Comparison of ENCODE assay signal across 1 cellular context in the genomic region with DNA sequence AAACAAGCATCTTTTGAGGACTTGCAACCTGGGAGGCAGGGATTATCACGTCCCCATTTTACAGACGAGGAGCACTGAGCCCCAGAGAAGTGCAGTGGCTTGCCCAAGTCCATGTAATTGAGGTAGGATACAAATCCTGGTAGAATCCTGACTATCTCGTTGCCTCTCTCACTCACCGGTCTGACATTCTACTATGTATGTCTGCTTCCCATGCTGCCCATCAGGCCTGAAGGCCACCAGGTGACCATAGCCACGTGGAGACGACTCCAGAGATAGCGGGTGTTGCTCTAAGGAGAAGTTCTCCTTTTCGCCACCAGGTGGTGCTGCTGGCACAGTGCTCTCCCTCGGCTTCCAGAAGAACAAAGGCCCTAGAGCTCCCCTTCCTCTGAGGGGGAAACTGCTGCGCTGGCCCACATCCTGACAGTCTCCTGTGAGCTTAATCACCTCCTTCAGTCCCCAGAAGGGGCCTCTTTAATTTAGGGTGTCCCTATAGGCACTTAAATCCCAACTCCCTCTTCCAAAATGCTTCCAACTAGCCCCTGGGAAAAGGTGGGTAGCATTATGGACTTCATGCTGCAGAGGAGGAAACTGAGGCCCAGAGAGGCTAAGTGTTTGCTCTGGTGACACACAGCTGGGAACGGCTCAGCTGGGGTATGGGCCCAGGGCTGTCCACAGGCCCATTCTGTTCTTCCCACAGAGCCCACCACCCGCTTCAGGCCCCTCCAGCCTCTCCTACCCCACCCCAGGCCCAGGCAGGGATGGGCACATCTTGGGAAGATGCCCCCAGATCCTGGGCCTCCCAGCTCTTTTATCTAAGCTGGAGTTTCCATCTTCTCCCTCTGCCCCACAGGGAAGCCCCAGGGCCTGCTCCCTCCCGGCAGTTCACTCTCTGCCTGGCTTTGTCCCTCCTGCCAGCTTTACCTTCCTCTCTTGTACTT.
A peak's percentile ranks its signal among the peaks of the same experiment; 100 is the strongest.
TF ChIP-seq lines count a peak whose summit lies in the region.

No MANE protein-coding gene starts in this region.

TF ChIP-seq in HepG2, 621 proteins besides CTCF, POLR2A, EP300 and RAD21 (continued from another document):
- TF ChIP-seq ZNF530 (CRISPR knock-in tag; IDR thresholded peaks at IDR 0.05; ENCODE audit: low read depth) (no peak), YY1 (IDR thresholded peaks at IDR 0.05; ENCODE audit: insufficient read depth, insufficient replicate concordance, low read depth, low read length) (no peak), DMAP1 (CRISPR knock-in tag; IDR thresholded peaks at IDR 0.05) (peak; percentile 66; the same call in 1 of the 2 replicates), BCL6 (CRISPR knock-in tag; IDR thresholded peaks at IDR 0.05) (peak; percentile 39; the same call in 1 of the 2 replicates), SAP130 (CRISPR knock-in tag; IDR thresholded peaks at IDR 0.05; ENCODE audit: low read depth) (peak; percentile 74), ZNF414 (CRISPR knock-in tag; IDR thresholded peaks at IDR 0.05) (no peak), IKZF4 (CRISPR knock-in tag; IDR thresholded peaks at IDR 0.05; ENCODE audit: borderline replicate concordance, low read depth, not compliant biosample characterization) (no peak), GATAD1 (CRISPR knock-in tag; IDR thresholded peaks at IDR 0.05) (peak; percentile 48; the same call in 1 of the 2 replicates), MXI1 (IDR thresholded peaks at IDR 0.05; ENCODE audit: borderline replicate concordance, low read depth, low read length) (peak; percentile 85; the same call in 1 of the 3 replicates), ZNF263 (CRISPR knock-in tag; IDR thresholded peaks at IDR 0.05) (peak; percentile 55; the same call in 1 of the 2 replicates), XRCC5 (optimal IDR thresholded peaks at IDR 0.05; ENCODE audit: low read length) (peak; percentile 75), PCBP2 (optimal IDR thresholded peaks at IDR 0.05; ENCODE audit: low read depth, low read length, poor library complexity, severe bottlenecking) (no peak), ZNF737 (CRISPR knock-in tag; IDR thresholded peaks at IDR 0.05; ENCODE audit: borderline replicate concordance) (no peak), PRPF4 (IDR thresholded peaks at IDR 0.05; ENCODE audit: low read depth, low read length, poor library complexity, severe bottlenecking) (no peak), ZUFSP (CRISPR knock-in tag; IDR thresholded peaks at IDR 0.05; ENCODE audit: borderline replicate concordance) (no peak), PHF21A (CRISPR knock-in tag; IDR thresholded peaks at IDR 0.05) (0 out of 2 replicates have a peak, but pooled peaks have one; percentile 47), ZBTB7B (CRISPR knock-in tag; IDR thresholded peaks at IDR 0.05) (peak; percentile 53; the same call in 1 of the 2 replicates), FOXC1 (CRISPR knock-in tag; IDR thresholded peaks at IDR 0.05; ENCODE audit: borderline replicate concordance) (no peak), JUN (CRISPR knock-in tag; IDR thresholded peaks at IDR 0.05) (no peak), RORA (CRISPR knock-in tag; IDR thresholded peaks at IDR 0.05) (no peak), NR2F2 (IDR thresholded peaks at IDR 0.05; ENCODE audit: borderline replicate concordance, low read depth) (no peak), SOX13 (IDR thresholded peaks at IDR 0.05) (no peak), SOX13 (CRISPR knock-in tag; conservative IDR thresholded peaks at IDR 0.05 in 1 of 2, IDR thresholded peaks at IDR 0.05 in 1 of 2) (peak in 1 of 2 experiments; percentile 26; a peak in 1 of 4 replicates)
- TF ChIP-seq, protein P1, sequence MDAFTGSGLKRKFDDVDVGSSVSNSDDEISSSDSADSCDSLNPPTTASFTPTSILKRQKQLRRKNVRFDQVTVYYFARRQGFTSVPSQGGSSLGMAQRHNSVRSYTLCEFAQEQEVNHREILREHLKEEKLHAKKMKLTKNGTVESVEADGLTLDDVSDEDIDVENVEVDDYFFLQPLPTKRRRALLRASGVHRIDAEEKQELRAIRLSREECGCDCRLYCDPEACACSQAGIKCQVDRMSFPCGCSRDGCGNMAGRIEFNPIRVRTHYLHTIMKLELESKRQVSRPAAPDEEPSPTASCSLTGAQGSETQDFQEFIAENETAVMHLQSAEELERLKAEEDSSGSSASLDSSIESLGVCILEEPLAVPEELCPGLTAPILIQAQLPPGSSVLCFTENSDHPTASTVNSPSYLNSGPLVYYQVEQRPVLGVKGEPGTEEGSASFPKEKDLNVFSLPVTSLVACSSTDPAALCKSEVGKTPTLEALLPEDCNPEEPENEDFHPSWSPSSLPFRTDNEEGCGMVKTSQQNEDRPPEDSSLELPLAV (CRISPR knock-in tag; conservative IDR thresholded peaks at IDR 0.05; ENCODE audit: low read depth): no peak
- TF ChIP-seq, protein P2, sequence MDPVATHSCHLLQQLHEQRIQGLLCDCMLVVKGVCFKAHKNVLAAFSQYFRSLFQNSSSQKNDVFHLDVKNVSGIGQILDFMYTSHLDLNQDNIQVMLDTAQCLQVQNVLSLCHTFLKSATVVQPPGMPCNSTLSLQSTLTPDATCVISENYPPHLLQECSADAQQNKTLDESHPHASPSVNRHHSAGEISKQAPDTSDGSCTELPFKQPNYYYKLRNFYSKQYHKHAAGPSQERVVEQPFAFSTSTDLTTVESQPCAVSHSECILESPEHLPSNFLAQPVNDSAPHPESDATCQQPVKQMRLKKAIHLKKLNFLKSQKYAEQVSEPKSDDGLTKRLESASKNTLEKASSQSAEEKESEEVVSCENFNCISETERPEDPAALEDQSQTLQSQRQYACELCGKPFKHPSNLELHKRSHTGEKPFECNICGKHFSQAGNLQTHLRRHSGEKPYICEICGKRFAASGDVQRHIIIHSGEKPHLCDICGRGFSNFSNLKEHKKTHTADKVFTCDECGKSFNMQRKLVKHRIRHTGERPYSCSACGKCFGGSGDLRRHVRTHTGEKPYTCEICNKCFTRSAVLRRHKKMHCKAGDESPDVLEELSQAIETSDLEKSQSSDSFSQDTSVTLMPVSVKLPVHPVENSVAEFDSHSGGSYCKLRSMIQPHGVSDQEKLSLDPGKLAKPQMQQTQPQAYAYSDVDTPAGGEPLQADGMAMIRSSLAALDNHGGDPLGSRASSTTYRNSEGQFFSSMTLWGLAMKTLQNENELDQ (CRISPR knock-in tag; IDR thresholded peaks at IDR 0.05; ENCODE audit: borderline replicate concordance): no peak
- TF ChIP-seq, protein P3, sequence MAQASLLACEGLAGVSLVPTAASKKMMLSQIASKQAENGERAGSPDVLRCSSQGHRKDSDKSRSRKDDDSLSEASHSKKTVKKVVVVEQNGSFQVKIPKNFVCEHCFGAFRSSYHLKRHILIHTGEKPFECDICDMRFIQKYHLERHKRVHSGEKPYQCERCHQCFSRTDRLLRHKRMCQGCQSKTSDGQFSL (CRISPR knock-in tag; IDR thresholded peaks at IDR 0.05): no peak
- TF ChIP-seq, protein P4, sequence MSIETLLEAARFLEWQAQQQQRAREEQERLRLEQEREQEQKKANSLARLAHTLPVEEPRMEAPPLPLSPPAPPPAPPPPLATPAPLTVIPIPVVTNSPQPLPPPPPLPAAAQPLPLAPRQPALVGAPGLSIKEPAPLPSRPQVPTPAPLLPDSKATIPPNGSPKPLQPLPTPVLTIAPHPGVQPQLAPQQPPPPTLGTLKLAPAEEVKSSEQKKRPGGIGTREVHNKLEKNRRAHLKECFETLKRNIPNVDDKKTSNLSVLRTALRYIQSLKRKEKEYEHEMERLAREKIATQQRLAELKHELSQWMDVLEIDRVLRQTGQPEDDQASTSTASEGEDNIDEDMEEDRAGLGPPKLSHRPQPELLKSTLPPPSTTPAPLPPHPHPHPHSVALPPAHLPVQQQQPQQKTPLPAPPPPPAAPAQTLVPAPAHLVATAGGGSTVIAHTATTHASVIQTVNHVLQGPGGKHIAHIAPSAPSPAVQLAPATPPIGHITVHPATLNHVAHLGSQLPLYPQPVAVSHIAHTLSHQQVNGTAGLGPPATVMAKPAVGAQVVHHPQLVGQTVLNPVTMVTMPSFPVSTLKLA (IDR thresholded peaks at IDR 0.05): peak; percentile 87
- TF ChIP-seq, protein P5, sequence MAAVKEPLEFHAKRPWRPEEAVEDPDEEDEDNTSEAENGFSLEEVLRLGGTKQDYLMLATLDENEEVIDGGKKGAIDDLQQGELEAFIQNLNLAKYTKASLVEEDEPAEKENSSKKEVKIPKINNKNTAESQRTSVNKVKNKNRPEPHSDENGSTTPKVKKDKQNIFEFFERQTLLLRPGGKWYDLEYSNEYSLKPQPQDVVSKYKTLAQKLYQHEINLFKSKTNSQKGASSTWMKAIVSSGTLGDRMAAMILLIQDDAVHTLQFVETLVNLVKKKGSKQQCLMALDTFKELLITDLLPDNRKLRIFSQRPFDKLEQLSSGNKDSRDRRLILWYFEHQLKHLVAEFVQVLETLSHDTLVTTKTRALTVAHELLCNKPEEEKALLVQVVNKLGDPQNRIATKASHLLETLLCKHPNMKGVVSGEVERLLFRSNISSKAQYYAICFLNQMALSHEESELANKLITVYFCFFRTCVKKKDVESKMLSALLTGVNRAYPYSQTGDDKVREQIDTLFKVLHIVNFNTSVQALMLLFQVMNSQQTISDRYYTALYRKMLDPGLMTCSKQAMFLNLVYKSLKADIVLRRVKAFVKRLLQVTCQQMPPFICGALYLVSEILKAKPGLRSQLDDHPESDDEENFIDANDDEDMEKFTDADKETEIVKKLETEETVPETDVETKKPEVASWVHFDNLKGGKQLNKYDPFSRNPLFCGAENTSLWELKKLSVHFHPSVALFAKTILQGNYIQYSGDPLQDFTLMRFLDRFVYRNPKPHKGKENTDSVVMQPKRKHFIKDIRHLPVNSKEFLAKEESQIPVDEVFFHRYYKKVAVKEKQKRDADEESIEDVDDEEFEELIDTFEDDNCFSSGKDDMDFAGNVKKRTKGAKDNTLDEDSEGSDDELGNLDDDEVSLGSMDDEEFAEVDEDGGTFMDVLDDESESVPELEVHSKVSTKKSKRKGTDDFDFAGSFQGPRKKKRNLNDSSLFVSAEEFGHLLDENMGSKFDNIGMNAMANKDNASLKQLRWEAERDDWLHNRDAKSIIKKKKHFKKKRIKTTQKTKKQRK (IDR thresholded peaks at IDR 0.05; ENCODE audit: low read length): no peak
- TF ChIP-seq, protein P6, sequence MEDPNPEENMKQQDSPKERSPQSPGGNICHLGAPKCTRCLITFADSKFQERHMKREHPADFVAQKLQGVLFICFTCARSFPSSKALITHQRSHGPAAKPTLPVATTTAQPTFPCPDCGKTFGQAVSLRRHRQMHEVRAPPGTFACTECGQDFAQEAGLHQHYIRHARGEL (CRISPR knock-in tag; IDR thresholded peaks at IDR 0.05): no peak
